Comparison of ENCODE assay signal across 8 cellular contexts in the genomic region with DNA sequence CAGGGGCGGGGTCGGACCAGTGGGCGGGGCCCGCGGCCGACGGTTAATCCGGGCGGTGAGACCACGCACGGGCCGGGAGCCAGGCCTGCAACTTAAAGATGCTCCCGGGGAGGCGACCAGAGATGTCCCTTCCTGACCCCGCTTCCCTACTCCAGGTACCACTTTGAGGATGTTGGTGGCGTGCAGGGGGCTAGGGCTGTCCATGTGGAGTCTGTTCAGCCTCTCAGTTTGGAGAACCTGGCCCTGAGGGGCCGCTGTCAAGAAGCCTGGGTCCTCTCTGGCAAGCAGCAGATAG. TPM values are rescaled to one million over a fixed set of nuclear protein-coding genes. Genes with fewer than 3 reads are reported as not detected.
DNase-seq lines count a peak whose midpoint lies in the region; ATAC-seq and TF ChIP-seq lines count a peak whose summit lies in the region.

No MANE protein-coding gene starts in this region.

- peak overlapping the region; percentile 91 for H3K9ac ChIP-seq in adipocyte (ENCODE audit: low read length)

- 0 out of 2 replicates have a peak, but pooled peaks cover 4% of the 10 kb centered on the region for H3K4me1 ChIP-seq in Caco-2
- H3K4me1 ChIP-seq in adipocyte (ENCODE audit: control insufficient read depth, insufficient read depth, low read length) = peaks cover 33% of the 10 kb centered on the region

- DNase-seq in Caco-2 (no peak), adipocyte (ENCODE audit: low read depth) (no peak), left lobe of liver (ENCODE audit: low spot score) (no peak)

- peak overlapping the region; percentile 76 for H3K27ac Mint-ChIP-seq in Caco-2 (ENCODE audit: unreplicated experiment)

- CTCF ChIA-PET in Caco-2 (lab: Charles Lee) = no interaction called here

- ATAC-seq in HG03460 (IDR thresholded peaks at IDR 0.05; ENCODE audit: unreplicated experiment) (peak; percentile 56), left lobe of liver (no peak), HG03175 (IDR thresholded peaks at IDR 0.05; ENCODE audit: unreplicated experiment) (no peak), esophagus mucosa (no peak)

- no TSS peak for BruUV-seq in Caco-2 (replicated peaks; lab: Mats Ljungman, UMichigan)

- H3K27me3 Mint-ChIP-seq in Caco-2 (ENCODE audit: insufficient read depth, unreplicated experiment) = no peaks in the 10 kb centered on the region

- TF ChIP-seq CTCF in Caco-2 (IDR thresholded peaks at IDR 0.05; ENCODE audit: insufficient read depth in 1 of 2, low read depth in 1 of 2, low read length in 1 of 2, severe bottlenecking in 1 of 2, unreplicated experiment in 1 of 2) = no peak

- H3K27ac ChIP-seq in layer of hippocampus (ENCODE audit: low read depth, low read length) (peak overlapping the region; percentile 93), temporal lobe (ENCODE audit: low read depth, low read length) (peak overlapping the region; percentile 89)

- peak overlapping the region; percentile 64 for H3K4me3 ChIP-seq in Caco-2 (ENCODE audit: low read depth, low read length)
- H3K4me3 ChIP-seq in adipocyte (ENCODE audit: low read length) = peak overlapping the region; percentile 92

- peak overlapping the region; percentile 85 for H3K4me3 Mint-ChIP-seq in Caco-2 (ENCODE audit: unreplicated experiment)

- H3K36me3 Mint-ChIP-seq in Caco-2 (ENCODE audit: insufficient read depth, unreplicated experiment) = no peaks in the 10 kb centered on the region

- no peaks in the 10 kb centered on the region for H3K9me3 Mint-ChIP-seq in Caco-2 (ENCODE audit: unreplicated experiment)

- POLR2A ChIA-PET in Caco-2 (lab: Charles Lee) = interaction anchor here (0.5 to 0.7 kb wide), 5 partner anchors 13 to 104 kb away, joined by 3 to 4 read pairs (median 4); a partner anchor contains a TSS

- no peaks in the 10 kb centered on the region for H3K36me3 ChIP-seq in Caco-2 (ENCODE audit: control insufficient read depth, insufficient read depth, low read length)
- no peaks in the 10 kb centered on the region for H3K36me3 ChIP-seq in adipocyte (ENCODE audit: control insufficient read depth, insufficient read depth, low read length, severe bottlenecking)

- no peaks in the 10 kb centered on the region for H3K4me1 Mint-ChIP-seq in Caco-2 (ENCODE audit: low read depth, unreplicated experiment)

- H3K9me3 ChIP-seq in Caco-2 (no peaks in the 10 kb centered on the region), adipocyte (ENCODE audit: control insufficient read depth, low read length) (no peaks in the 10 kb centered on the region)

- intact Hi-C loops in Caco-2 (cut with micrococcal nuclease; ENCODE audit: unreplicated experiment) = no loop called here

- H3K27me3 ChIP-seq in Caco-2 (replicated peaks; ENCODE audit: control insufficient read depth, insufficient read depth, low read length) = no peaks in the 10 kb centered on the region
- H3K27me3 ChIP-seq in adipocyte (replicated peaks; ENCODE audit: control insufficient read depth, insufficient read depth, low read length) = no peaks in the 10 kb centered on the region
- no peaks in the 10 kb centered on the region for H3K27me3 ChIP-seq in layer of hippocampus (ENCODE audit: control insufficient read depth, insufficient read depth, low read length)

RNA-seq across cellular contexts. Expression of a gene that starts 0.6 kb away (rescaled TPM):
- total RNA-seq in Caco-2 (2022) (13.2 and 15.2 TPM in 2 replicates), temporal lobe (6.9 TPM), left lobe of liver (6.6 TPM), esophagus mucosa (12.7 TPM)

RNA-seq across cellular contexts. Expression of a gene that starts 6.2 kb away (rescaled TPM):
- total RNA-seq in Caco-2 (2022) (3.6 and 3.7 TPM in 2 replicates), temporal lobe (under 0.01 TPM), left lobe of liver (2.3 TPM), esophagus mucosa (2.6 TPM)

RNA-seq across cellular contexts. Expression of a gene that starts 21.0 kb away (rescaled TPM):
- total RNA-seq in Caco-2 (2022) = not detected in 2 replicates
- total RNA-seq in temporal lobe = 0.98 TPM
- 1.9 TPM for total RNA-seq in left lobe of liver
- 1.8 TPM for total RNA-seq in esophagus mucosa

RNA-seq across cellular contexts. Expression of a gene that starts 40.0 kb away (rescaled TPM):
- 38.8 and 44.1 TPM in 2 replicates for total RNA-seq in Caco-2 (2022)
- total RNA-seq in temporal lobe = 34.7 TPM
- total RNA-seq in left lobe of liver = 18.9 TPM
- 25.1 TPM for total RNA-seq in esophagus mucosa

RNA-seq across cellular contexts. Expression of a gene that starts 41.2 kb away (rescaled TPM):
- total RNA-seq in Caco-2 (2022) (18.2 and 22.9 TPM in 2 replicates), temporal lobe (11.8 TPM), left lobe of liver (18.1 TPM), esophagus mucosa (10.0 TPM)
